In the genomic region with DNA sequence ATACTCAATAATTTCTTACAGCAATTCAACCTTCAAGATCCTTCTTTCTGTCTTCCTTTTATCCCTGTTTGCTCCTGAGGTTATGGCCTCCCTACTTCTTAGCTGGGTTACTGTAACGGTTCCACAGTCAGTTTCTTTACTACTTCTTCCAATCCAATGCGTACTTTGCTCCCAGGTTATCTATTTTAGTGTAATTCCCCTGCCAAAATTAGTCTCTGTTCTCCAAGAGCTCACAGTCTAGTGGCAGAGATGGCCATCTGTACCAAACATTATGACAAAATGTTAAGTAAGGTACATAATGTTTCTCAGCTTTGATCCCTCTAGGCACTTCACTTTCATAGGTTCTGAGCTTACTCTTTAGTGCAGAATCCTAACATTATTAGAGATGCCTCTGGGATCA, we compare ENCODE assay signal across 30 cellular contexts.
"Had no signal": no experiment of that assay in that cellular context is flagged by ENCODE, and none has a peak within 500 bp of the region (broad histone marks: within the 10 kb centered on the region; RNA-seq: fewer than 3 reads in every experiment).

No MANE protein-coding gene starts in this region.

- H3K4me3 ChIP-seq: pancreas, psoas muscle, skin epidermis, smooth muscle cell, spleen, suprapubic skin, testis, tibial artery, transverse colon, upper lobe of right lung, uterus had no signal

- H3K27me3 Mint-ChIP-seq: naive thymus-derived CD4-positive, alpha-beta T cell; stimulated activated memory B cell treated with anti-CD40 and anti-IgM and Interleukin-4, amounts not matched to agents 10 μg/mL and 1 μg/mL and 100 μg/mL, for 72 hours; stimulated activated naive CD8-positive, alpha-beta T cell treated with anti-CD3 and anti-CD28 coated beads, Interleukin-15, amount 100 ng/mL, for 72 hours; type B pancreatic cell had no signal

- H3K4me2 ChIP-seq: smooth muscle cell had no signal

- DNase-seq: naive thymus-derived CD4-positive, alpha-beta T cell; natural killer cell; nucleus accumbens; pancreas; psoas muscle; right cardiac atrium; spleen; stimulated activated CD4-positive, alpha-beta T cell treated with anti-CD3 and anti-CD28 coated beads, Interleukin-12 subunit alpha, Interleukin-12 subunit beta, amount 100 ng/mL, for 4 hours; stimulated activated CD4-positive, alpha-beta T cell treated with anti-CD3 and anti-CD28 coated beads, Interleukin-1b, Interleukin-23, amount 100 ng/mL, for 48 hours; stimulated activated CD4-positive, alpha-beta T cell treated with anti-CD3 and anti-CD28 coated beads, Interleukin-4, amount 100 ng/mL, for 1 hour; stimulated activated CD4-positive, alpha-beta T cell treated with anti-CD3 and anti-CD28 coated beads, Interleukin-4, amount 100 ng/mL, for 4 hours; stimulated activated CD8-positive, alpha-beta memory T cell treated with anti-CD3 and anti-CD28 coated beads, Interleukin-4, amount 100 ng/mL, for 48 hours; stimulated activated naive CD4-positive, alpha-beta T cell; stimulated activated naive CD8-positive, alpha-beta T cell treated with anti-CD3 and anti-CD28 coated beads, Interleukin-15, amount 100 ng/mL, for 72 hours; stimulated activated naive CD8-positive, alpha-beta T cell treated with anti-CD3 and anti-CD28 coated beads, Interleukin-15, Interleukin-2, amounts not matched to agents 100 U/mL and 50 U/mL, for 24 hours; substantia nigra; testis; tibial artery; transverse colon; upper lobe of right lung; uterus had no signal

- H3K36me3 ChIP-seq: uterus had no signal

- H3K9me3 Mint-ChIP-seq: naive thymus-derived CD4-positive, alpha-beta T cell; natural killer cell; nephron; stimulated activated naive CD8-positive, alpha-beta T cell treated with anti-CD3 and anti-CD28 coated beads, Interleukin-15, amount 100 ng/mL, for 72 hours; type B pancreatic cell had no signal

- H3K27ac Mint-ChIP-seq: naive thymus-derived CD4-positive, alpha-beta T cell; natural killer cell; nephron; stimulated activated memory B cell treated with anti-CD40 and anti-IgM and Interleukin-4, amounts not matched to agents 10 μg/mL and 1 μg/mL and 100 μg/mL, for 72 hours; stimulated activated naive CD8-positive, alpha-beta T cell treated with anti-CD3 and anti-CD28 coated beads, Interleukin-15, amount 100 ng/mL, for 72 hours; type B pancreatic cell had no signal

- H3K27me3 ChIP-seq: neutrophil, pancreas, spleen, suprapubic skin, testis, tibial artery, transverse colon, upper lobe of right lung, uterus had no signal

- H3K4me1 Mint-ChIP-seq: naive thymus-derived CD4-positive, alpha-beta T cell; natural killer cell; nephron; neural crest cell; stimulated activated memory B cell treated with anti-CD40 and anti-IgM and Interleukin-4, amounts not matched to agents 10 μg/mL and 1 μg/mL and 100 μg/mL, for 72 hours; stimulated activated naive CD8-positive, alpha-beta T cell treated with anti-CD3 and anti-CD28 coated beads, Interleukin-15, amount 100 ng/mL, for 72 hours had no signal

- H3K4me1 ChIP-seq: pancreas, psoas muscle, spleen, testis, tibial artery, transverse colon, upper lobe of right lung, uterus had no signal

- ATAC-seq: naive thymus-derived CD4-positive, alpha-beta T cell; natural killer cell; pancreas; psoas muscle; right cardiac atrium; sciatic nerve; stimulated activated memory B cell treated with anti-CD40 and anti-IgM and Interleukin-4, amounts not matched to agents 10 μg/mL and 1 μg/mL and 100 μg/mL, for 72 hours; stimulated activated naive CD8-positive, alpha-beta T cell treated with anti-CD3 and anti-CD28 coated beads, Interleukin-15, amount 100 ng/mL, for 72 hours; stimulated activated naive CD8-positive, alpha-beta T cell treated with anti-CD3 and anti-CD28 coated beads, Interleukin-15, Interleukin-2, amounts not matched to agents 100 U/mL and 50 U/mL, for 24 hours; upper lobe of right lung had no signal

- H3K9me3 ChIP-seq: neutrophil, pancreas, psoas muscle, spleen, suprapubic skin, testis, tibial artery, transverse colon, upper lobe of right lung, uterus had no signal

- H3K4me3 Mint-ChIP-seq: naive thymus-derived CD4-positive, alpha-beta T cell; natural killer cell; nephron; neural crest cell; stimulated activated memory B cell treated with anti-CD40 and anti-IgM and Interleukin-4, amounts not matched to agents 10 μg/mL and 1 μg/mL and 100 μg/mL, for 72 hours; stimulated activated naive CD8-positive, alpha-beta T cell treated with anti-CD3 and anti-CD28 coated beads, Interleukin-15, amount 100 ng/mL, for 72 hours; type B pancreatic cell had no signal

- H3K27ac ChIP-seq: neutrophil, pancreas, psoas muscle, skin epidermis, spleen, suprapubic skin, testis, tibial artery, transverse colon, upper lobe of right lung, uterus had no signal
